ENCODE assay signal across 1 cellular context in the genomic region with DNA sequence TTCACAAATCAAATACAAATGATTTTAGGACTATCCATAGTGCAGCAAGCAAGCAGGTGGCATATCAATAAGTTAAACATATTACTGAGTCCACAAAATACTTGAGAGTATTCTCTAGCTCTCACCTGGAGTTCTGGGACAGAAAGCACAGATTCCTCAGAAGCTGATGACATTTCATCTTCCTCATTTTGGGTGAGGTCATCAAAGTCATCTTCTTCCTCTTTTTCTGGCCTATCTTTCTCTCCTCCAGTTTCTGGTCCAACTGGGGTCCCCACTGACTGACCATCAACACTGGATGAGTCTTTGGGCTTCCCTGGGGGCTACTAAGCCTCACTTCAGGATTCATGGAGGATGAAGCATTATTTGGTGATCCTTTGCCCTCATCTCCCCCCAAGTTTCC.
TF ChIP-seq lines count a peak whose summit lies in the region.

No MANE protein-coding gene starts in this region.

TF ChIP-seq in HepG2, 621 proteins besides CTCF, POLR2A, EP300 and RAD21:
- TF ChIP-seq CENPX (CRISPR knock-in tag; IDR thresholded peaks at IDR 0.05) (no peak), ATF7 (IDR thresholded peaks at IDR 0.05) (0 out of 2 replicates have a peak, but pooled peaks have one; percentile 19), ATF7 (CRISPR knock-in tag; IDR thresholded peaks at IDR 0.05) (no peak)
